In genomic region chr5:2877520-2877919, GRCh38 we compare ENCODE assay signal across 27 cellular contexts.
DNase-seq lines count a peak whose midpoint lies in the region; ATAC-seq and FAIRE-seq lines count a peak whose summit lies in the region.
"Had no signal": no experiment of that assay in that cellular context is flagged by ENCODE, and none has a peak within 500 bp of the region (broad histone marks: within the 10 kb centered on the region; RNA-seq: fewer than 3 reads in every experiment).

No MANE protein-coding gene starts in this region.

- no peak for FAIRE-seq in frontal cortex (lab: Jason Lieb, UNC)
- FAIRE-seq: GM12878 had no signal

- DNase-seq in Ammon's horn (ENCODE audit: low spot score) (peak; percentile 81), anterior cingulate cortex (lab: John Stamatoyannopoulos, UW) (peak in 44 of 58 donors; percentile 5 to 84 (median 44)), frontal cortex (ENCODE audit: low spot score in 2 of 2) (peak; percentile 16 to 25), midbrain (lab: John Stamatoyannopoulos, UW) (peak; percentile 56), DMS 273 (lab: John Stamatoyannopoulos, UW; ENCODE audit: unreplicated experiment) (no peak), NCI-H1092 (lab: John Stamatoyannopoulos, UW) (no peak)
- DNase-seq: 8988T; activated CD4-positive, alpha-beta T cell treated with anti-CD3 and anti-CD28 coated beads, Interleukin-2, amount 50 U/mL, for 48 hours; activated T-cell treated with anti-CD3 and anti-CD28 coated beads, Interleukin-2, amount 50 U/mL, for 72 hours; CD4-positive, CD25-positive, alpha-beta regulatory T cell; central memory CD4-positive, alpha-beta T cell; left ventricle myocardium superior; MV-4-11; naive thymus-derived CD4-positive, alpha-beta T cell; NCI-H1436 treated with DMSO at 0.1 percent for 48 hours; NCI-H2107; NCI-H774; occipital lobe; SHP77; stimulated activated naive B cell treated with anti-CD40 and anti-IgM and Interleukin-4, amounts not matched to agents 10 μg/mL and 1 μg/mL and 100 μg/mL, for 72 hours; T-helper 2 cell; uterus had no signal

- no peak for ATAC-seq in HG03342 (IDR thresholded peaks at IDR 0.05; ENCODE audit: unreplicated experiment)
- ATAC-seq in HG02970 (IDR thresholded peaks at IDR 0.05; ENCODE audit: low FRiP score, unreplicated experiment) = no peak
- ATAC-seq: activated CD4-positive, CD25-positive, alpha-beta regulatory T cell treated with anti-CD3 and anti-CD28 coated beads, Interleukin-2, amount 50 U/mL, for 24 hours; activated T-cell treated with anti-CD3 and anti-CD28 coated beads, Interleukin-2, amount 50 U/mL, for 72 hours; GM12878; left ventricle myocardium superior; naive thymus-derived CD4-positive, alpha-beta T cell; Panc1; stimulated activated naive B cell treated with anti-CD40 and anti-IgM and Interleukin-4, amounts not matched to agents 10 μg/mL and 1 μg/mL and 100 μg/mL, for 72 hours had no signal

Comparison
In these comparisons a context has a peak if more than half of its experiments do, and no peak if none do; other contexts are left out.
1. DNase-seq: peak in Ammon's horn (single experiment), anterior cingulate cortex (44 of 58), frontal cortex (2 of 2) and midbrain (single experiment); none in DMS 273 (single experiment) and NCI-H1092 (single experiment).